In genomic region chr12:53996188-53996885, GRCh38 we compare ENCODE assay signal across 1 cellular context.
TF ChIP-seq lines count a peak whose summit lies in the region.

No MANE protein-coding gene starts in this region.

TF ChIP-seq in K562, 482 proteins besides CTCF, POLR2A, EP300 and RAD21:
- TF ChIP-seq PHB (CRISPR knock-in tag; IDR thresholded peaks at IDR 0.05) (no peak), ATF4 (CRISPR knock-in tag; IDR thresholded peaks at IDR 0.05) (no peak), POLR2G (IDR thresholded peaks at IDR 0.05; ENCODE audit: low read depth, low read length) (peak; percentile 30; the same call in 1 of the 2 replicates), PHF20 (IDR thresholded peaks at IDR 0.05; ENCODE audit: partially characterized antibody) (no peak), CHD1 (IDR thresholded peaks at IDR 0.05; ENCODE audit: low read length) (peak; percentile 38), SMAD3 (CRISPR knock-in tag; conservative IDR thresholded peaks at IDR 0.05) (no peak), ESRRA (IDR thresholded peaks at IDR 0.05; ENCODE audit: borderline replicate concordance, low read depth) (no peak), EHMT2 (IDR thresholded peaks at IDR 0.05) (no peak), CXXC5 (CRISPR knock-in tag; IDR thresholded peaks at IDR 0.05) (no peak), CAMTA2 (CRISPR knock-in tag; conservative IDR thresholded peaks at IDR 0.05) (no peak), ZNF398 (CRISPR knock-in tag; IDR thresholded peaks at IDR 0.05) (no peak), TSC22D4 (tag; IDR thresholded peaks at IDR 0.05) (no peak), GTF2F1 (IDR thresholded peaks at IDR 0.05; ENCODE audit: low read depth, low read length) (no peak), CBX5 (IDR thresholded peaks at IDR 0.05; ENCODE audit: borderline replicate concordance, low read depth) (no peak), CHAMP1 (IDR thresholded peaks at IDR 0.05) (no peak), MIER1 (IDR thresholded peaks at IDR 0.05; ENCODE audit: low read depth) (0 out of 2 replicates have a peak, but pooled peaks have one; percentile 4), ZFX (CRISPR knock-in tag; IDR thresholded peaks at IDR 0.05) (no peak), CREB1 (IDR thresholded peaks at IDR 0.05) (no peak), CREB1 (CRISPR knock-in tag; IDR thresholded peaks at IDR 0.05) (no peak), SAFB2 (IDR thresholded peaks at IDR 0.05; ENCODE audit: borderline replicate concordance, low read depth, low read length, severe bottlenecking) (no peak), SREBF2 (CRISPR knock-in tag; IDR thresholded peaks at IDR 0.05) (no peak), ZNF512 (tag; IDR thresholded peaks at IDR 0.05) (0 out of 2 replicates have a peak, but pooled peaks have one; percentile 2), PYGO2 (tag; IDR thresholded peaks at IDR 0.05) (no peak), SETDB1 (IDR thresholded peaks at IDR 0.05; ENCODE audit: low read length) (no peak), CREB5 (CRISPR knock-in tag; IDR thresholded peaks at IDR 0.05) (no peak), RHOXF2B (CRISPR knock-in tag; conservative IDR thresholded peaks at IDR 0.05) (no peak), KDM4B (IDR thresholded peaks at IDR 0.05; ENCODE audit: borderline replicate concordance in 2 of 2, low read depth in 1 of 2) (no peak), ZSCAN32 (CRISPR knock-in tag; IDR thresholded peaks at IDR 0.05) (no peak), POLR2AphosphoS5 (IDR thresholded peaks at IDR 0.05; ENCODE audit: control insufficient read depth, insufficient read depth, low read depth, low read length) (no peak), NR2C1 (IDR thresholded peaks at IDR 0.05) (no peak), NR2C1 (tag; IDR thresholded peaks at IDR 0.05) (no peak; the same call in 1 of the 2 replicates), ZNF778 (CRISPR knock-in tag; IDR thresholded peaks at IDR 0.05) (no peak), TRIM24 (IDR thresholded peaks at IDR 0.05) (no peak), RBFOX2 (IDR thresholded peaks at IDR 0.05; ENCODE audit: low read depth, low read length) (peak; percentile 46; the same call in 1 of the 2 replicates), ZBTB7A (IDR thresholded peaks at IDR 0.05; ENCODE audit: borderline replicate concordance, control insufficient read depth, low read depth, low read length) (0 out of 2 replicates have a peak, but pooled peaks have one; percentile 18), YY1 (IDR thresholded peaks at IDR 0.05; ENCODE audit: borderline replicate concordance in 1 of 3, control insufficient read depth in 1 of 3, extremely low read depth in 1 of 3, insufficient read depth in 3 of 3, insufficient read length in 1 of 3, insufficient replicate concordance in 2 of 3, low read depth in 1 of 3, low read length in 2 of 3) (no peak), HDAC2 (IDR thresholded peaks at IDR 0.05) (no peak), NFIC (IDR thresholded peaks at IDR 0.05) (no peak), ZNF175 (CRISPR knock-in tag; IDR thresholded peaks at IDR 0.05; ENCODE audit: low read depth) (no peak), SP1 (CRISPR knock-in tag; IDR thresholded peaks at IDR 0.05) (no peak), PRMT5 (CRISPR knock-in tag; IDR thresholded peaks at IDR 0.05) (no peak), LEF1 (IDR thresholded peaks at IDR 0.05) (no peak)
- TF ChIP-seq, protein P1, sequence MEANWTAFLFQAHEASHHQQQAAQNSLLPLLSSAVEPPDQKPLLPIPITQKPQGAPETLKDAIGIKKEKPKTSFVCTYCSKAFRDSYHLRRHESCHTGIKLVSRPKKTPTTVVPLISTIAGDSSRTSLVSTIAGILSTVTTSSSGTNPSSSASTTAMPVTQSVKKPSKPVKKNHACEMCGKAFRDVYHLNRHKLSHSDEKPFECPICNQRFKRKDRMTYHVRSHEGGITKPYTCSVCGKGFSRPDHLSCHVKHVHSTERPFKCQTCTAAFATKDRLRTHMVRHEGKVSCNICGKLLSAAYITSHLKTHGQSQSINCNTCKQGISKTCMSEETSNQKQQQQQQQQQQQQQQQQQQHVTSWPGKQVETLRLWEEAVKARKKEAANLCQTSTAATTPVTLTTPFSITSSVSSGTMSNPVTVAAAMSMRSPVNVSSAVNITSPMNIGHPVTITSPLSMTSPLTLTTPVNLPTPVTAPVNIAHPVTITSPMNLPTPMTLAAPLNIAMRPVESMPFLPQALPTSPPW (CRISPR knock-in tag; IDR thresholded peaks at IDR 0.05) = no peak
- TF ChIP-seq, protein P2, sequence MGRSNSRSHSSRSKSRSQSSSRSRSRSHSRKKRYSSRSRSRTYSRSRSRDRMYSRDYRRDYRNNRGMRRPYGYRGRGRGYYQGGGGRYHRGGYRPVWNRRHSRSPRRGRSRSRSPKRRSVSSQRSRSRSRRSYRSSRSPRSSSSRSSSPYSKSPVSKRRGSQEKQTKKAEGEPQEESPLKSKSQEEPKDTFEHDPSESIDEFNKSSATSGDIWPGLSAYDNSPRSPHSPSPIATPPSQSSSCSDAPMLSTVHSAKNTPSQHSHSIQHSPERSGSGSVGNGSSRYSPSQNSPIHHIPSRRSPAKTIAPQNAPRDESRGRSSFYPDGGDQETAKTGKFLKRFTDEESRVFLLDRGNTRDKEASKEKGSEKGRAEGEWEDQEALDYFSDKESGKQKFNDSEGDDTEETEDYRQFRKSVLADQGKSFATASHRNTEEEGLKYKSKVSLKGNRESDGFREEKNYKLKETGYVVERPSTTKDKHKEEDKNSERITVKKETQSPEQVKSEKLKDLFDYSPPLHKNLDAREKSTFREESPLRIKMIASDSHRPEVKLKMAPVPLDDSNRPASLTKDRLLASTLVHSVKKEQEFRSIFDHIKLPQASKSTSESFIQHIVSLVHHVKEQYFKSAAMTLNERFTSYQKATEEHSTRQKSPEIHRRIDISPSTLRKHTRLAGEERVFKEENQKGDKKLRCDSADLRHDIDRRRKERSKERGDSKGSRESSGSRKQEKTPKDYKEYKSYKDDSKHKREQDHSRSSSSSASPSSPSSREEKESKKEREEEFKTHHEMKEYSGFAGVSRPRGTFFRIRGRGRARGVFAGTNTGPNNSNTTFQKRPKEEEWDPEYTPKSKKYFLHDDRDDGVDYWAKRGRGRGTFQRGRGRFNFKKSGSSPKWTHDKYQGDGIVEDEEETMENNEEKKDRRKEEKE (IDR thresholded peaks at IDR 0.05; ENCODE audit: borderline replicate concordance in 1 of 2, control insufficient read depth in 1 of 2, low read depth in 2 of 2, low read length in 1 of 2) = no peak
